ENCODE assay signal across 1 cellular context in the genomic region with DNA sequence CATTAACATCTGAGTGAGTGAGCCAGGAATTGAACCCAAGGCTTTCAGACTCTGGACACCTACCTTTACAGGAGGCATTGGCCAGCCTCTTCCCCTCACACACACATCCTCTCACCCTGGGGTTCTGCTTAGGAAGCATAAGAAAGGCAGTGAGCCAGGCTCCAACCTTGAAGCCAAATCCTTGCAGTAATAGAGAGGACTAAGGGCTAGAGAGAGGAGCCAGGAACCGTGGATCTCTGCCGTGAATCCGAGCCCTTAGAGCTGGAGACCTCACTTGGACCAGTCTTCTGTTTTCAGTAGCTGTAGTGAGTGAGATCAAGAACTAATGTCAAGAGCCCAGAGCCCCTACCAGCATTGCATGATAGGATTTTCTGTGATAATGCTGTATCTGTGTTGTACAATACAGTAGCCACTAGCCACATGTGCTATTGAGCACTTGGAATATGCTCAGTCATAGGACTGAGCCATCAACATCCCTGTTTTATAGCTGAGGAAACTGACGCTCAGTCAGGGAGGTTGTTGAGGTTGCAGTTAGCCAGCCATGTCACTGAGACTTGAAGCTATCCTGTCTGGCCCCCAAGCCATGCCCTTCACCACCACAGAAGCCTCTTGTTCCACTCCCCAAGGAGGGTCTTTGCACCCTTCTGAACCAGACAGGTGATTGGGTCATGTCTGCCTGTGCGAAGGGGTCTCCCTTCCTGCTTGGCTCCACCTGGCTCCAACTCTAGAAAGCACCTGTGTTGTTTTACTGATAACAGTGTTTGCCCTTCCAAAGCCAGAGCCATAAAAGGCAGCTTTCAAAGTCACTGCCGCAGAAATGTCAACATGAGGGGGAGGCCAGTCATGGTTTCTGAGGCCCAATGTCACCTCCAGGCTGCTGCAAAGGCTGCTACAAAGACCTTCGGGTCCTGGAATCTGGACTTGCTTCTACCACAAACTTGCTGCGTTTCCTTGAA.
TF ChIP-seq lines count a peak whose summit lies in the region.

No MANE protein-coding gene starts in this region.

TF ChIP-seq in K562, 482 proteins besides CTCF, POLR2A, EP300 and RAD21 (continued from another document and continues in another):
- TF ChIP-seq ZSCAN29 (IDR thresholded peaks at IDR 0.05) (no peak), BRD9 (IDR thresholded peaks at IDR 0.05; ENCODE audit: low read depth, partially characterized antibody) (peak; percentile 76), DDX20 (tag; IDR thresholded peaks at IDR 0.05; ENCODE audit: low read depth) (0 out of 2 replicates have a peak, but pooled peaks have one; percentile 26), ELF1 (tag; IDR thresholded peaks at IDR 0.05) (no peak), SMARCB1 (IDR thresholded peaks at IDR 0.05; ENCODE audit: insufficient read length, low read depth) (no peak), PRMT5 (CRISPR knock-in tag; IDR thresholded peaks at IDR 0.05) (no peak), ZNF589 (CRISPR knock-in tag; IDR thresholded peaks at IDR 0.05; ENCODE audit: low read depth) (peak; percentile 29; the same call in 1 of the 2 replicates), ZFX (CRISPR knock-in tag; IDR thresholded peaks at IDR 0.05) (peak; percentile 59), ZC3H8 (IDR thresholded peaks at IDR 0.05) (no peak), GABPB1 (CRISPR knock-in tag; IDR thresholded peaks at IDR 0.05) (no peak), RNF2 (IDR thresholded peaks at IDR 0.05) (peak; percentile 64; the same call in 1 of the 2 replicates), NFRKB (IDR thresholded peaks at IDR 0.05; ENCODE audit: low read depth) (peak; percentile 48; the same call in 1 of the 2 replicates), GATAD2A (IDR thresholded peaks at IDR 0.05) (0 out of 2 replicates have a peak, but pooled peaks have one; percentile 55), CXXC5 (CRISPR knock-in tag; IDR thresholded peaks at IDR 0.05) (peak; percentile 69), BMI1 (IDR thresholded peaks at IDR 0.05; ENCODE audit: low read length) (no peak), EGR1 (conservative IDR thresholded peaks at IDR 0.05) (no peak; the same call in 1 of the 2 replicates), BACH1 (tag; IDR thresholded peaks at IDR 0.05) (peak; percentile 70; the same call in 1 of the 2 replicates), THRAP3 (IDR thresholded peaks at IDR 0.05; ENCODE audit: borderline replicate concordance) (no peak), ZNF239 (CRISPR knock-in tag; IDR thresholded peaks at IDR 0.05) (0 out of 2 replicates have a peak, but pooled peaks have one; percentile 34), CBX5 (IDR thresholded peaks at IDR 0.05; ENCODE audit: borderline replicate concordance, low read depth) (no peak), TCFL5 (CRISPR knock-in tag; conservative IDR thresholded peaks at IDR 0.05) (0 out of 2 replicates have a peak, but pooled peaks have one; percentile 12), ZNF134 (CRISPR knock-in tag; conservative IDR thresholded peaks at IDR 0.05) (peak; percentile 44; the same call in 1 of the 2 replicates), NFATC3 (IDR thresholded peaks at IDR 0.05) (0 out of 2 replicates have a peak, but pooled peaks have one; percentile 32), ZNF586 (CRISPR knock-in tag; conservative IDR thresholded peaks at IDR 0.05) (0 out of 2 replicates have a peak, but pooled peaks have one; percentile 43), C11orf30 (IDR thresholded peaks at IDR 0.05; ENCODE audit: low read depth) (peak; percentile 55), BHLHE40 (IDR thresholded peaks at IDR 0.05; ENCODE audit: low read length) (peak; percentile 14; the same call in 1 of the 2 replicates)
- TF ChIP-seq, protein P1, sequence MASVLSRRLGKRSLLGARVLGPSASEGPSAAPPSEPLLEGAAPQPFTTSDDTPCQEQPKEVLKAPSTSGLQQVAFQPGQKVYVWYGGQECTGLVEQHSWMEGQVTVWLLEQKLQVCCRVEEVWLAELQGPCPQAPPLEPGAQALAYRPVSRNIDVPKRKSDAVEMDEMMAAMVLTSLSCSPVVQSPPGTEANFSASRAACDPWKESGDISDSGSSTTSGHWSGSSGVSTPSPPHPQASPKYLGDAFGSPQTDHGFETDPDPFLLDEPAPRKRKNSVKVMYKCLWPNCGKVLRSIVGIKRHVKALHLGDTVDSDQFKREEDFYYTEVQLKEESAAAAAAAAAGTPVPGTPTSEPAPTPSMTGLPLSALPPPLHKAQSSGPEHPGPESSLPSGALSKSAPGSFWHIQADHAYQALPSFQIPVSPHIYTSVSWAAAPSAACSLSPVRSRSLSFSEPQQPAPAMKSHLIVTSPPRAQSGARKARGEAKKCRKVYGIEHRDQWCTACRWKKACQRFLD (CRISPR knock-in tag; IDR thresholded peaks at IDR 0.05), result peak; percentile 92
- TF ChIP-seq, protein P2, sequence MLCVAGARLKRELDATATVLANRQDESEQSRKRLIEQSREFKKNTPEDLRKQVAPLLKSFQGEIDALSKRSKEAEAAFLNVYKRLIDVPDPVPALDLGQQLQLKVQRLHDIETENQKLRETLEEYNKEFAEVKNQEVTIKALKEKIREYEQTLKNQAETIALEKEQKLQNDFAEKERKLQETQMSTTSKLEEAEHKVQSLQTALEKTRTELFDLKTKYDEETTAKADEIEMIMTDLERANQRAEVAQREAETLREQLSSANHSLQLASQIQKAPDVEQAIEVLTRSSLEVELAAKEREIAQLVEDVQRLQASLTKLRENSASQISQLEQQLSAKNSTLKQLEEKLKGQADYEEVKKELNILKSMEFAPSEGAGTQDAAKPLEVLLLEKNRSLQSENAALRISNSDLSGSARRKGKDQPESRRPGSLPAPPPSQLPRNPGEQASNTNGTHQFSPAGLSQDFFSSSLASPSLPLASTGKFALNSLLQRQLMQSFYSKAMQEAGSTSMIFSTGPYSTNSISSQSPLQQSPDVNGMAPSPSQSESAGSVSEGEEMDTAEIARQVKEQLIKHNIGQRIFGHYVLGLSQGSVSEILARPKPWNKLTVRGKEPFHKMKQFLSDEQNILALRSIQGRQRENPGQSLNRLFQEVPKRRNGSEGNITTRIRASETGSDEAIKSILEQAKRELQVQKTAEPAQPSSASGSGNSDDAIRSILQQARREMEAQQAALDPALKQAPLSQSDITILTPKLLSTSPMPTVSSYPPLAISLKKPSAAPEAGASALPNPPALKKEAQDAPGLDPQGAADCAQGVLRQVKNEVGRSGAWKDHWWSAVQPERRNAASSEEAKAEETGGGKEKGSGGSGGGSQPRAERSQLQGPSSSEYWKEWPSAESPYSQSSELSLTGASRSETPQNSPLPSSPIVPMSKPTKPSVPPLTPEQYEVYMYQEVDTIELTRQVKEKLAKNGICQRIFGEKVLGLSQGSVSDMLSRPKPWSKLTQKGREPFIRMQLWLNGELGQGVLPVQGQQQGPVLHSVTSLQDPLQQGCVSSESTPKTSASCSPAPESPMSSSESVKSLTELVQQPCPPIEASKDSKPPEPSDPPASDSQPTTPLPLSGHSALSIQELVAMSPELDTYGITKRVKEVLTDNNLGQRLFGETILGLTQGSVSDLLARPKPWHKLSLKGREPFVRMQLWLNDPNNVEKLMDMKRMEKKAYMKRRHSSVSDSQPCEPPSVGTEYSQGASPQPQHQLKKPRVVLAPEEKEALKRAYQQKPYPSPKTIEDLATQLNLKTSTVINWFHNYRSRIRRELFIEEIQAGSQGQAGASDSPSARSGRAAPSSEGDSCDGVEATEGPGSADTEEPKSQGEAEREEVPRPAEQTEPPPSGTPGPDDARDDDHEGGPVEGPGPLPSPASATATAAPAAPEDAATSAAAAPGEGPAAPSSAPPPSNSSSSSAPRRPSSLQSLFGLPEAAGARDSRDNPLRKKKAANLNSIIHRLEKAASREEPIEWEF (CRISPR knock-in tag; IDR thresholded peaks at IDR 0.05), result 0 out of 2 replicates have a peak, but pooled peaks have one; percentile 31
- TF ChIP-seq, protein P3, sequence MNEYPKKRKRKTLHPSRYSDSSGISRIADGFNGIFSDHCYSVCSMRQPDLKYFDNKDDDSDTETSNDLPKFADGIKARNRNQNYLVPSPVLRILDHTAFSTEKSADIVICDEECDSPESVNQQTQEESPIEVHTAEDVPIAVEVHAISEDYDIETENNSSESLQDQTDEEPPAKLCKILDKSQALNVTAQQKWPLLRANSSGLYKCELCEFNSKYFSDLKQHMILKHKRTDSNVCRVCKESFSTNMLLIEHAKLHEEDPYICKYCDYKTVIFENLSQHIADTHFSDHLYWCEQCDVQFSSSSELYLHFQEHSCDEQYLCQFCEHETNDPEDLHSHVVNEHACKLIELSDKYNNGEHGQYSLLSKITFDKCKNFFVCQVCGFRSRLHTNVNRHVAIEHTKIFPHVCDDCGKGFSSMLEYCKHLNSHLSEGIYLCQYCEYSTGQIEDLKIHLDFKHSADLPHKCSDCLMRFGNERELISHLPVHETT (CRISPR knock-in tag; conservative IDR thresholded peaks at IDR 0.05 in 1 of 2, IDR thresholded peaks at IDR 0.05 in 1 of 2), result peak in 1 of 2 experiments; percentile 68; a peak in 1 of 4 replicates
- TF ChIP-seq, protein P4, sequence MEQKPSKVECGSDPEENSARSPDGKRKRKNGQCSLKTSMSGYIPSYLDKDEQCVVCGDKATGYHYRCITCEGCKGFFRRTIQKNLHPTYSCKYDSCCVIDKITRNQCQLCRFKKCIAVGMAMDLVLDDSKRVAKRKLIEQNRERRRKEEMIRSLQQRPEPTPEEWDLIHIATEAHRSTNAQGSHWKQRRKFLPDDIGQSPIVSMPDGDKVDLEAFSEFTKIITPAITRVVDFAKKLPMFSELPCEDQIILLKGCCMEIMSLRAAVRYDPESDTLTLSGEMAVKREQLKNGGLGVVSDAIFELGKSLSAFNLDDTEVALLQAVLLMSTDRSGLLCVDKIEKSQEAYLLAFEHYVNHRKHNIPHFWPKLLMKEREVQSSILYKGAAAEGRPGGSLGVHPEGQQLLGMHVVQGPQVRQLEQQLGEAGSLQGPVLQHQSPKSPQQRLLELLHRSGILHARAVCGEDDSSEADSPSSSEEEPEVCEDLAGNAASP (IDR thresholded peaks at IDR 0.05), result no peak
- TF ChIP-seq, protein P5, sequence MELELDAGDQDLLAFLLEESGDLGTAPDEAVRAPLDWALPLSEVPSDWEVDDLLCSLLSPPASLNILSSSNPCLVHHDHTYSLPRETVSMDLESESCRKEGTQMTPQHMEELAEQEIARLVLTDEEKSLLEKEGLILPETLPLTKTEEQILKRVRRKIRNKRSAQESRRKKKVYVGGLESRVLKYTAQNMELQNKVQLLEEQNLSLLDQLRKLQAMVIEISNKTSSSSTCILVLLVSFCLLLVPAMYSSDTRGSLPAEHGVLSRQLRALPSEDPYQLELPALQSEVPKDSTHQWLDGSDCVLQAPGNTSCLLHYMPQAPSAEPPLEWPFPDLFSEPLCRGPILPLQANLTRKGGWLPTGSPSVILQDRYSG (tag; conservative IDR thresholded peaks at IDR 0.05; ENCODE audit: low read depth), result peak; percentile 81; the same call in 1 of the 2 replicates
- TF ChIP-seq, protein P6, sequence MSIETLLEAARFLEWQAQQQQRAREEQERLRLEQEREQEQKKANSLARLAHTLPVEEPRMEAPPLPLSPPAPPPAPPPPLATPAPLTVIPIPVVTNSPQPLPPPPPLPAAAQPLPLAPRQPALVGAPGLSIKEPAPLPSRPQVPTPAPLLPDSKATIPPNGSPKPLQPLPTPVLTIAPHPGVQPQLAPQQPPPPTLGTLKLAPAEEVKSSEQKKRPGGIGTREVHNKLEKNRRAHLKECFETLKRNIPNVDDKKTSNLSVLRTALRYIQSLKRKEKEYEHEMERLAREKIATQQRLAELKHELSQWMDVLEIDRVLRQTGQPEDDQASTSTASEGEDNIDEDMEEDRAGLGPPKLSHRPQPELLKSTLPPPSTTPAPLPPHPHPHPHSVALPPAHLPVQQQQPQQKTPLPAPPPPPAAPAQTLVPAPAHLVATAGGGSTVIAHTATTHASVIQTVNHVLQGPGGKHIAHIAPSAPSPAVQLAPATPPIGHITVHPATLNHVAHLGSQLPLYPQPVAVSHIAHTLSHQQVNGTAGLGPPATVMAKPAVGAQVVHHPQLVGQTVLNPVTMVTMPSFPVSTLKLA (conservative IDR thresholded peaks at IDR 0.05), result peak in 1 of 2 experiments; percentile 31; a peak in 2 of 4 replicates
- TF ChIP-seq, protein P7, sequence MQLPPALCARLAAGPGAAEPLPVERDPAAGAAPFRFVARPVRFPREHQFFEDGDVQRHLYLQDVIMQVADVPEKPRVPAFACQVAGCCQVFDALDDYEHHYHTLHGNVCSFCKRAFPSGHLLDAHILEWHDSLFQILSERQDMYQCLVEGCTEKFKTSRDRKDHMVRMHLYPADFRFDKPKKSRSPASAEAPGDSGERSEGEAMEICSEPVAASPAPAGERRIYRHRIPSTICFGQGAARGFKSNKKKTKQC (CRISPR knock-in tag; IDR thresholded peaks at IDR 0.05), result no peak
- TF ChIP-seq, protein P8, sequence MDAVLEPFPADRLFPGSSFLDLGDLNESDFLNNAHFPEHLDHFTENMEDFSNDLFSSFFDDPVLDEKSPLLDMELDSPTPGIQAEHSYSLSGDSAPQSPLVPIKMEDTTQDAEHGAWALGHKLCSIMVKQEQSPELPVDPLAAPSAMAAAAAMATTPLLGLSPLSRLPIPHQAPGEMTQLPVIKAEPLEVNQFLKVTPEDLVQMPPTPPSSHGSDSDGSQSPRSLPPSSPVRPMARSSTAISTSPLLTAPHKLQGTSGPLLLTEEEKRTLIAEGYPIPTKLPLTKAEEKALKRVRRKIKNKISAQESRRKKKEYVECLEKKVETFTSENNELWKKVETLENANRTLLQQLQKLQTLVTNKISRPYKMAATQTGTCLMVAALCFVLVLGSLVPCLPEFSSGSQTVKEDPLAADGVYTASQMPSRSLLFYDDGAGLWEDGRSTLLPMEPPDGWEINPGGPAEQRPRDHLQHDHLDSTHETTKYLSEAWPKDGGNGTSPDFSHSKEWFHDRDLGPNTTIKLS (IDR thresholded peaks at IDR 0.05; ENCODE audit: borderline replicate concordance, low read depth), result peak; percentile 29; the same call in 1 of the 2 replicates
- TF ChIP-seq, protein P9, sequence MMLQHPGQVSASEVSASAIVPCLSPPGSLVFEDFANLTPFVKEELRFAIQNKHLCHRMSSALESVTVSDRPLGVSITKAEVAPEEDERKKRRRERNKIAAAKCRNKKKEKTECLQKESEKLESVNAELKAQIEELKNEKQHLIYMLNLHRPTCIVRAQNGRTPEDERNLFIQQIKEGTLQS (IDR thresholded peaks at IDR 0.05), result 0 out of 2 replicates have a peak, but pooled peaks have one; percentile 34
- TF ChIP-seq, protein P9 (CRISPR knock-in tag; conservative IDR thresholded peaks at IDR 0.05), result no peak
- TF ChIP-seq, protein P10, sequence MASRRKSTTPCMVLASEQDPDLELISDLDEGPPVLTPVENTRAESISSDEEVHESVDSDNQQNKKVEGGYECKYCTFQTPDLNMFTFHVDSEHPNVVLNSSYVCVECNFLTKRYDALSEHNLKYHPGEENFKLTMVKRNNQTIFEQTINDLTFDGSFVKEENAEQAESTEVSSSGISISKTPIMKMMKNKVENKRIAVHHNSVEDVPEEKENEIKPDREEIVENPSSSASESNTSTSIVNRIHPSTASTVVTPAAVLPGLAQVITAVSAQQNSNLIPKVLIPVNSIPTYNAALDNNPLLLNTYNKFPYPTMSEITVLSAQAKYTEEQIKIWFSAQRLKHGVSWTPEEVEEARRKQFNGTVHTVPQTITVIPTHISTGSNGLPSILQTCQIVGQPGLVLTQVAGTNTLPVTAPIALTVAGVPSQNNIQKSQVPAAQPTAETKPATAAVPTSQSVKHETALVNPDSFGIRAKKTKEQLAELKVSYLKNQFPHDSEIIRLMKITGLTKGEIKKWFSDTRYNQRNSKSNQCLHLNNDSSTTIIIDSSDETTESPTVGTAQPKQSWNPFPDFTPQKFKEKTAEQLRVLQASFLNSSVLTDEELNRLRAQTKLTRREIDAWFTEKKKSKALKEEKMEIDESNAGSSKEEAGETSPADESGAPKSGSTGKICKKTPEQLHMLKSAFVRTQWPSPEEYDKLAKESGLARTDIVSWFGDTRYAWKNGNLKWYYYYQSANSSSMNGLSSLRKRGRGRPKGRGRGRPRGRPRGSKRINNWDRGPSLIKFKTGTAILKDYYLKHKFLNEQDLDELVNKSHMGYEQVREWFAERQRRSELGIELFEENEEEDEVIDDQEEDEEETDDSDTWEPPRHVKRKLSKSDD (conservative IDR thresholded peaks at IDR 0.05; ENCODE audit: low read length), result no peak
